In genomic region chr5:177492841-177493240, GRCh38 we compare ENCODE assay signal across 12 cellular contexts. TPM values are rescaled to one million over a fixed set of nuclear protein-coding genes. Genes with fewer than 3 reads are reported as not detected.
A peak's percentile ranks its signal among the peaks of the same experiment; 100 is the strongest.
DNase-seq lines count a peak whose midpoint lies in the region; ATAC-seq, FAIRE-seq and TF ChIP-seq lines count a peak whose summit lies in the region.
"Had no signal": no experiment of that assay in that cellular context is flagged by ENCODE, and none has a peak within 500 bp of the region (broad histone marks: within the 10 kb centered on the region; RNA-seq: fewer than 3 reads in every experiment).

No MANE protein-coding gene starts in this region.

- peaks cover 33 to 65% (median 50%) of the 10 kb centered on the region in 11 experiments for H3K36me3 ChIP-seq in BLaER1 treated with 17β-estradiol and CSF1 and Interleukin-3, amounts not matched to agents 10 nM and 100 nM
- H3K36me3 ChIP-seq in endothelial cell of umbilical vein (ENCODE audit: control insufficient read depth in 2 of 2, extremely low read depth in 1 of 2, insufficient read depth in 2 of 2, low read length in 2 of 2) (peaks cover 16 to 30% of the 10 kb centered on the region in 2 experiments), sigmoid colon (peaks cover 36 to 60% (median 50%) of the 10 kb centered on the region in 4 donors), WERI-Rb-1 (peaks cover 17% of the 10 kb centered on the region)

- intact Hi-C loops in endothelial cell of umbilical vein (cut with micrococcal nuclease) (loop anchor here (10.0 kb wide), 2 partner anchors 622 to 958 kb away; partner anchors contain the start of genes N4BP3 and RNF44), sigmoid colon (cut with DNase I) (no loop called here)

- TF ChIP-seq CTCF in HL-60 (IDR thresholded peaks at IDR 0.05; ENCODE audit: insufficient read depth, low read length) (no peak), endothelial cell of umbilical vein (IDR thresholded peaks at IDR 0.05; ENCODE audit: extremely low read depth in 1 of 2, insufficient read depth in 1 of 2, low read depth in 1 of 2, low read length in 2 of 2) (no peak), sigmoid colon (IDR thresholded peaks at IDR 0.05) (no peak), WERI-Rb-1 (IDR thresholded peaks at IDR 0.05; ENCODE audit: low read depth, low read length) (no peak)

- H3K27ac ChIP-seq in BLaER1 treated with 17β-estradiol and CSF1 and Interleukin-3, amounts not matched to agents 10 nM and 100 nM: peak overlapping the region in 10 of 11 experiments; percentile 70 to 93 (median 88); a peak in 18 of 22 replicates
- peak overlapping the region; percentile 55; the same call in 1 of the 2 replicates for H3K27ac ChIP-seq in HL-60 (replicated peaks)
- peak overlapping the region; percentile 93 for H3K27ac ChIP-seq in endothelial cell of umbilical vein (ENCODE audit: insufficient read depth, low read depth, low read length)
- H3K27ac ChIP-seq in sigmoid colon: peak overlapping the region; percentile 95 to 99 (median 97)
- H3K27ac ChIP-seq in WERI-Rb-1: no peak overlapping the region

- no peak overlapping the region for H2AFZ ChIP-seq in endothelial cell of umbilical vein (ENCODE audit: low read depth, low read length)

- POLR2A ChIA-PET in endothelial cell of umbilical vein (lab: Charles Lee): interaction anchor here (1.4 to 1.8 kb wide), 2 partner anchors 14 to 16 kb away, joined by 3 to 10 read pairs; no protein-coding TSS in a partner anchor

- CTCF ChIA-PET in endothelial cell of umbilical vein (lab: Charles Lee): interaction anchor here (0.7 to 5.3 kb wide), 9 partner anchors 9 to 88 kb away, joined by 3 to 58 read pairs (median 4); partner anchors contain the start of gene DDX41

- H3K9me3 ChIP-seq in BLaER1 treated with 17β-estradiol and CSF1 and Interleukin-3, amounts not matched to agents 10 nM and 100 nM (replicated peaks in 1 of 11): no peaks in the 10 kb centered on the region
- no peaks in the 10 kb centered on the region for H3K9me3 ChIP-seq in endothelial cell of umbilical vein (replicated peaks; ENCODE audit: control insufficient read depth, insufficient read depth, low read length)
- no peaks in the 10 kb centered on the region for H3K9me3 ChIP-seq in sigmoid colon
- no peaks in the 10 kb centered on the region for H3K9me3 ChIP-seq in WERI-Rb-1 (ENCODE audit: severe bottlenecking)

- H3K27me3 ChIP-seq in BLaER1 treated with 17β-estradiol and CSF1 and Interleukin-3, amounts not matched to agents 10 nM and 100 nM: no peaks in the 10 kb centered on the region
- H3K27me3 ChIP-seq in HL-60 (ENCODE audit: insufficient read depth, poor library complexity, severe bottlenecking) (no peaks in the 10 kb centered on the region), endothelial cell of umbilical vein (ENCODE audit: control insufficient read depth in 2 of 2, insufficient read depth in 2 of 2, low read length in 2 of 2) (no peaks in the 10 kb centered on the region), sigmoid colon (no peaks in the 10 kb centered on the region), WERI-Rb-1 (ENCODE audit: insufficient read depth, low read depth, severe bottlenecking) (no peaks in the 10 kb centered on the region)

- TF ChIP-seq POLR2A in endothelial cell of umbilical vein (IDR thresholded peaks at IDR 0.05; ENCODE audit: low read depth, low read length) (peak; percentile 3), sigmoid colon (IDR thresholded peaks at IDR 0.05) (no peak)

- peaks cover 71 to 89% (median 86%) of the 10 kb centered on the region in 10 experiments for H3K4me1 ChIP-seq in BLaER1 treated with 17β-estradiol and CSF1 and Interleukin-3, amounts not matched to agents 10 nM and 100 nM
- H3K4me1 ChIP-seq in endothelial cell of umbilical vein (ENCODE audit: control insufficient read depth, extremely low read depth, insufficient read depth, low read length) (peaks cover 50% of the 10 kb centered on the region), sigmoid colon (peaks cover 0 to 90% (median 82%) of the 10 kb centered on the region in 4 donors)

- no peak for TF ChIP-seq EP300 in sigmoid colon (IDR thresholded peaks at IDR 0.05)

- FAIRE-seq in endothelial cell of umbilical vein (lab: Jason Lieb, UNC): no peak

- no peak for ATAC-seq in HG02938 (IDR thresholded peaks at IDR 0.05; ENCODE audit: unreplicated experiment)
- ATAC-seq: left lobe of liver had no signal

- H3K9me1 ChIP-seq in endothelial cell of umbilical vein (replicated peaks; ENCODE audit: control insufficient read depth, extremely low read depth, insufficient read depth, low read length): no peaks in the 10 kb centered on the region

- BruUV-seq in endothelial cell of umbilical vein (replicated peaks; lab: Mats Ljungman, UMichigan): no TSS peak

- WGBS in sigmoid colon, 2 donors: 85 to 86% methylated on average over 7 of the region's 7 CpGs

- peak overlapping the region in 9 of 11 experiments; percentile 84 to 91 (median 89); a peak in 15 of 22 replicates for H3K9ac ChIP-seq in BLaER1 treated with 17β-estradiol and CSF1 and Interleukin-3, amounts not matched to agents 10 nM and 100 nM
- peak overlapping the region; percentile 93 for H3K9ac ChIP-seq in endothelial cell of umbilical vein (replicated peaks; ENCODE audit: extremely low read depth, insufficient read depth, low read length)

- DNase-seq in HL-60 (ENCODE audit: low read depth in 1 of 2, low spot score in 1 of 2) (no peak), endothelial cell of umbilical vein (ENCODE audit: low read depth, low spot score) (no peak), sigmoid colon (no peak), GM19240 (ENCODE audit: insufficient read length, low spot score) (no peak), WERI-Rb-1 (no peak), SIG-M5 (lab: John Stamatoyannopoulos, UW) (no peak)
- DNase-seq: NCI-H187; nucleus accumbens; stimulated activated CD4-positive, alpha-beta T cell treated with anti-CD3 and anti-CD28 coated beads, Interleukin-2, amount 100 ng/mL, for 24 hours had no signal

- dilution Hi-C loops in endothelial cell of umbilical vein (cut with MboI; ENCODE audit: extremely low pct_ligation_motif_present, low sequenced_read_pairs): no loop called here

- peak overlapping the region; percentile 97 to 100 (median 100); a peak in 20 of 22 replicates for H3K4me2 ChIP-seq in BLaER1 treated with 17β-estradiol and CSF1 and Interleukin-3, amounts not matched to agents 10 nM and 100 nM
- no peak overlapping the region for H3K4me2 ChIP-seq in endothelial cell of umbilical vein (ENCODE audit: insufficient read depth, low read length)

- H3K79me2 ChIP-seq in endothelial cell of umbilical vein (ENCODE audit: control insufficient read depth, insufficient read depth, low read length): peaks cover 46% of the 10 kb centered on the region

- H3K4me3 ChIP-seq in BLaER1 treated with 17β-estradiol and CSF1 and Interleukin-3, amounts not matched to agents 10 nM and 100 nM: no peak overlapping the region
- H3K4me3 ChIP-seq in HL-60 (replicated peaks; ENCODE audit: insufficient read depth, low read length) (no peak overlapping the region), endothelial cell of umbilical vein (replicated peaks in 1 of 3; ENCODE audit: insufficient read depth in 1 of 3, low read depth in 1 of 3, low read length in 3 of 3) (no peak overlapping the region), sigmoid colon (peak overlapping the region in 3 of 4 donors; percentile 66 to 92 (median 81)), WERI-Rb-1 (ENCODE audit: low read depth, low read length) (no peak overlapping the region)

- peaks cover 31 to 82% (median 54%) of the 10 kb centered on the region in 11 experiments for H4K20me1 ChIP-seq in BLaER1 treated with 17β-estradiol and CSF1 and Interleukin-3, amounts not matched to agents 10 nM and 100 nM
- no peaks in the 10 kb centered on the region for H4K20me1 ChIP-seq in endothelial cell of umbilical vein (replicated peaks; ENCODE audit: control insufficient read depth, extremely low read depth, insufficient read depth, low read length)

RNA-seq across cellular contexts. Expression of gene PDLIM7, which starts 4.6 kb away (rescaled TPM):
- total RNA-seq in endothelial cell of umbilical vein (318 and 371 TPM in 2 replicates), sigmoid colon (100 to 1,000 TPM; 274 to 923 (median 482) TPM)
- polyA plus RNA-seq in endothelial cell of umbilical vein (314 and 418 TPM in 2 replicates), sigmoid colon (10 to 100 TPM in 2 of 3 donors, 1 to 10 TPM in 1; 7.2 to 58.5 (median 14.4) TPM)
- polyA plus RNA-seq in endothelial cell of umbilical vein (2011; cell fraction: cytosol; rRNA removed): 181 and 257 TPM in 2 replicates
- 815 and 843 TPM in 2 replicates for polyA plus RNA-seq in endothelial cell of umbilical vein (2011; cell fraction: nucleus; rRNA removed)
- polyA plus RNA-seq in endothelial cell of umbilical vein (2012): 179 and 248 TPM in 2 replicates
- 120 and 143 TPM in 2 replicates for polyA minus RNA-seq in endothelial cell of umbilical vein
- 25.4 TPM for polyA minus RNA-seq in endothelial cell of umbilical vein (2011; cell fraction: cytosol; rRNA and poly(A)+ RNA removed)
- polyA minus RNA-seq in endothelial cell of umbilical vein (2011; cell fraction: nucleus; rRNA and poly(A)+ RNA removed): 136 and 281 TPM in 2 replicates

RNA-seq across cellular contexts. Expression of gene DOK3, which starts 16.8 kb away (rescaled TPM):
- total RNA-seq in endothelial cell of umbilical vein (5.3 and 8.1 TPM in 2 replicates), sigmoid colon (1 to 10 TPM; 4.6 to 8.0 (median 6.5) TPM)
- polyA plus RNA-seq in endothelial cell of umbilical vein (4.8 and 5.1 TPM in 2 replicates), sigmoid colon (10 to 100 TPM in 1 of 3 donors, 1 to 10 TPM in 2; 3.0 to 20.2 (median 7.2) TPM)
- polyA plus RNA-seq in endothelial cell of umbilical vein (2011; cell fraction: cytosol; rRNA removed): 1.5 and 2.4 TPM in 2 replicates
- 14.5 and 14.8 TPM in 2 replicates for polyA plus RNA-seq in endothelial cell of umbilical vein (2011; cell fraction: nucleus; rRNA removed)
- polyA plus RNA-seq in endothelial cell of umbilical vein (2012): 1.1 and 1.5 TPM in 2 replicates
- polyA minus RNA-seq in endothelial cell of umbilical vein: 3.6 and 5.2 TPM in 2 replicates
- polyA minus RNA-seq in endothelial cell of umbilical vein (2011; cell fraction: cytosol; rRNA and poly(A)+ RNA removed): not detected
- polyA minus RNA-seq in endothelial cell of umbilical vein (2011; cell fraction: nucleus; rRNA and poly(A)+ RNA removed): 6.3 TPM in 2 replicates

RNA-seq across cellular contexts. Expression of gene DBN1, which starts 19.4 kb away (rescaled TPM):
- 310 and 336 TPM in 2 replicates for total RNA-seq in endothelial cell of umbilical vein
- 198 and 267 TPM in 2 replicates for polyA plus RNA-seq in endothelial cell of umbilical vein
- polyA plus RNA-seq in endothelial cell of umbilical vein (2011; cell fraction: cytosol; rRNA removed): 95.2 and 108 TPM in 2 replicates
- 848 and 1,132 TPM in 2 replicates for polyA plus RNA-seq in endothelial cell of umbilical vein (2011; cell fraction: nucleus; rRNA removed)
- 185 and 211 TPM in 2 replicates for polyA plus RNA-seq in endothelial cell of umbilical vein (2012)
- 158 and 165 TPM in 2 replicates for polyA minus RNA-seq in endothelial cell of umbilical vein
- polyA minus RNA-seq in endothelial cell of umbilical vein (2011; cell fraction: cytosol; rRNA and poly(A)+ RNA removed): 9.4 TPM
- 135 and 363 TPM in 2 replicates for polyA minus RNA-seq in endothelial cell of umbilical vein (2011; cell fraction: nucleus; rRNA and poly(A)+ RNA removed)
- total RNA-seq in sigmoid colon: 10 to 100 TPM; 54.8 to 100.0 (median 82.3) TPM
- 10 to 100 TPM in 2 of 3 donors, 1 to 10 TPM in 1; 6.0 to 22.2 (median 16.9) TPM for polyA plus RNA-seq in sigmoid colon

RNA-seq across cellular contexts. Expression of gene DDX41, which starts 23.9 kb away (rescaled TPM):
- total RNA-seq in endothelial cell of umbilical vein (86.4 and 103 TPM in 2 replicates), sigmoid colon (10 to 100 TPM; 47.8 to 55.1 (median 51.6) TPM)
- polyA plus RNA-seq in endothelial cell of umbilical vein (118 and 127 TPM in 2 replicates), sigmoid colon (10 to 100 TPM; 69.7 to 78.4 (median 72.6) TPM)
- polyA plus RNA-seq in endothelial cell of umbilical vein (2011; cell fraction: cytosol; rRNA removed): 130 and 134 TPM in 2 replicates
- polyA plus RNA-seq in endothelial cell of umbilical vein (2011; cell fraction: nucleus; rRNA removed): 298 and 329 TPM in 2 replicates
- polyA plus RNA-seq in endothelial cell of umbilical vein (2012): 68.8 and 73.0 TPM in 2 replicates
- 89.2 and 94.8 TPM in 2 replicates for polyA minus RNA-seq in endothelial cell of umbilical vein
- polyA minus RNA-seq in endothelial cell of umbilical vein (2011; cell fraction: cytosol; rRNA and poly(A)+ RNA removed): 94.3 TPM
- 57.6 and 60.5 TPM in 2 replicates for polyA minus RNA-seq in endothelial cell of umbilical vein (2011; cell fraction: nucleus; rRNA and poly(A)+ RNA removed)

RNA-seq across cellular contexts. Expression of gene PRR7, which starts 46.2 kb away (rescaled TPM):
- total RNA-seq in endothelial cell of umbilical vein (5.7 and 6.5 TPM in 2 replicates), sigmoid colon (1 to 10 TPM in 3 of 4 donors, under 1 TPM in 1; 0.82 to 2.5 (median 1.7) TPM)
- polyA plus RNA-seq in endothelial cell of umbilical vein (6.6 and 10.5 TPM in 2 replicates), sigmoid colon (1 to 10 TPM in 1 of 3 donors, not detected in 2; 3.7 TPM)
- 1.9 and 4.7 TPM in 2 replicates for polyA plus RNA-seq in endothelial cell of umbilical vein (2011; cell fraction: cytosol; rRNA removed)
- 1.9 and 2.6 TPM in 2 replicates for polyA plus RNA-seq in endothelial cell of umbilical vein (2011; cell fraction: nucleus; rRNA removed)
- polyA plus RNA-seq in endothelial cell of umbilical vein (2012): 2.6 and 4.7 TPM in 2 replicates
- 0.38 and 0.63 TPM in 2 replicates for polyA minus RNA-seq in endothelial cell of umbilical vein
- polyA minus RNA-seq in endothelial cell of umbilical vein (2011; cell fraction: cytosol; rRNA and poly(A)+ RNA removed): 6.8 TPM
- 0.53 and 1.8 TPM in 2 replicates for polyA minus RNA-seq in endothelial cell of umbilical vein (2011; cell fraction: nucleus; rRNA and poly(A)+ RNA removed)

Comparison
In these comparisons a context has a peak if more than half of its experiments do, and no peak if none do; other contexts are left out.
1. H3K4me3 ChIP-seq: peak in sigmoid colon (3 of 4); none in BLaER1 treated with 17β-estradiol and CSF1 and Interleukin-3, amounts not matched to agents 10 nM and 100 nM (0 of 10), HL-60 (single experiment), endothelial cell of umbilical vein (0 of 3) and WERI-Rb-1 (single experiment).